ENCODE assay signal across 12 cellular contexts in genomic region chr1:18110968-18111367, GRCh38. TPM values are rescaled to one million over a fixed set of nuclear protein-coding genes. Genes with fewer than 3 reads are reported as not detected.
DNase-seq lines count a peak whose midpoint lies in the region; ATAC-seq and TF ChIP-seq lines count a peak whose summit lies in the region.
"Had no signal": no experiment of that assay in that cellular context is flagged by ENCODE, and none has a peak within 500 bp of the region (broad histone marks: within the 10 kb centered on the region; RNA-seq: fewer than 3 reads in every experiment).

No MANE protein-coding gene starts in this region.

- H3K36me3 ChIP-seq in mesendoderm (ENCODE audit: control insufficient read depth, insufficient read depth, low read length) = no peaks in the 10 kb centered on the region

- H4K5ac ChIP-seq in mesendoderm (ENCODE audit: low read length) = no peak overlapping the region

- peak overlapping the region; percentile 46 for H3K4me3 Mint-ChIP-seq in type B pancreatic cell

- ATAC-seq in activated naive CD4-positive, alpha-beta T cell treated with anti-CD3 and anti-CD28 coated beads, Interleukin-2, amount 50 U/mL, for 72 hours = peak; percentile 11 to 55
- ATAC-seq in GM21447 (IDR thresholded peaks at IDR 0.05; ENCODE audit: unreplicated experiment) (no peak), GM19397 (IDR thresholded peaks at IDR 0.05; ENCODE audit: unreplicated experiment) (no peak)

- peaks cover 92% of the 10 kb centered on the region for H3K27me3 Mint-ChIP-seq in type B pancreatic cell

- no peak overlapping the region for H3K9ac ChIP-seq in mesendoderm (ENCODE audit: low read length)

- H3K23ac ChIP-seq in mesendoderm (ENCODE audit: low read length) = no peak overlapping the region

- peaks cover 14% of the 10 kb centered on the region for H3K27me3 ChIP-seq in mesendoderm (ENCODE audit: insufficient read depth, low read length, poor library complexity)

- H2BK5ac ChIP-seq in mesendoderm (ENCODE audit: low read length) = no peak overlapping the region

- peak overlapping the region; percentile 66 for H3K4me3 ChIP-seq in coronary artery
- no peak overlapping the region for H3K4me3 ChIP-seq in mesendoderm (ENCODE audit: low read length)

- H3K4ac ChIP-seq in mesendoderm (ENCODE audit: low read depth, low read length) = no peak overlapping the region

- DNase-seq in activated naive CD4-positive, alpha-beta T cell treated with anti-CD3 and anti-CD28 coated beads, Interleukin-2, amount 50 U/mL, for 72 hours (ENCODE audit: low spot score in 2 of 2) = peak in 1 of 2 donors; percentile 4
- no peak for DNase-seq in activated naive CD4-positive, alpha-beta T cell (lab: John Stamatoyannopoulos, UW)
- DNase-seq in coronary artery (ENCODE audit: low spot score) = no peak
- no peak for DNase-seq in mesendoderm
- no peak for DNase-seq in type B pancreatic cell (ENCODE audit: extremely low spot score, unreplicated experiment)
- no peak for DNase-seq in central memory CD4-positive, alpha-beta T cell
- DNase-seq: AML-193, dermis blood vessel endothelial cell, NCI-H187 treated with DMSO at 0.1 percent for 48 hours had no signal

- H4K8ac ChIP-seq in mesendoderm (ENCODE audit: low read depth, low read length) = no peak overlapping the region

- H2BK120ac ChIP-seq in mesendoderm (ENCODE audit: low read depth, low read length) = no peak overlapping the region

- H3K27ac Mint-ChIP-seq in activated naive CD4-positive, alpha-beta T cell treated with anti-CD3 and anti-CD28 coated beads, Interleukin-2, amount 50 U/mL, for 72 hours = no peak overlapping the region
- H3K27ac Mint-ChIP-seq in type B pancreatic cell = no peak overlapping the region

- no peaks in the 10 kb centered on the region for H3K79me2 ChIP-seq in mesendoderm (ENCODE audit: control insufficient read depth, insufficient read depth, low read length)

- no peak overlapping the region for H3K56ac ChIP-seq in mesendoderm (ENCODE audit: low read length)

- H3K4me2 ChIP-seq in mesendoderm (ENCODE audit: low read length) = peak overlapping the region; percentile 70

- no peak overlapping the region for H3K18ac ChIP-seq in mesendoderm (ENCODE audit: low read length)

- no peaks in the 10 kb centered on the region for H3K79me1 ChIP-seq in mesendoderm (ENCODE audit: low read length)

- H3K9me3 Mint-ChIP-seq in activated naive CD4-positive, alpha-beta T cell treated with anti-CD3 and anti-CD28 coated beads, Interleukin-2, amount 50 U/mL, for 72 hours = no peaks in the 10 kb centered on the region
- H3K9me3 Mint-ChIP-seq in type B pancreatic cell = no peaks in the 10 kb centered on the region

- H3K4me1 Mint-ChIP-seq in type B pancreatic cell (ENCODE audit: unreplicated experiment) = peaks cover 8% of the 10 kb centered on the region

- H3K36me3 Mint-ChIP-seq in activated naive CD4-positive, alpha-beta T cell treated with anti-CD3 and anti-CD28 coated beads, Interleukin-2, amount 50 U/mL, for 72 hours = peaks cover 0 to 7% of the 10 kb centered on the region in 2 donors
- H3K36me3 Mint-ChIP-seq in type B pancreatic cell = peaks cover 3% of the 10 kb centered on the region

- H3K4me1 ChIP-seq in mesendoderm (ENCODE audit: control insufficient read depth, low read depth, low read length) = peaks cover 7% of the 10 kb centered on the region

- no peak overlapping the region for H2BK15ac ChIP-seq in mesendoderm (replicated peaks; ENCODE audit: low read depth)

- H2AK5ac ChIP-seq in mesendoderm (ENCODE audit: low read length) = no peak overlapping the region

- H3K27ac ChIP-seq in coronary artery = peak overlapping the region in 1 of 2 donors; percentile 77
- H3K27ac ChIP-seq in mesendoderm (ENCODE audit: low read depth, low read length) = no peak overlapping the region

- TF ChIP-seq CTCF in coronary artery (IDR thresholded peaks at IDR 0.05) (no peak), type B pancreatic cell (conservative IDR thresholded peaks at IDR 0.05) (no peak)

- no CpG with 5 or more reads among the region's 30 CpGs for WGBS in mesendoderm (ENCODE audit: extremely low coverage, insufficient coverage, low lambda C conversion rate)

RNA-seq across cellular contexts. Expression of gene IGSF21, which starts 3.4 kb away (rescaled TPM):
- not detected for total RNA-seq in activated naive CD4-positive, alpha-beta T cell treated with anti-CD3 and anti-CD28 coated beads, Interleukin-2, amount 50 U/mL, for 72 hours
- 3.6 TPM for polyA plus RNA-seq in mesendoderm (2013, experiment 1 of 2)
- 3.7 TPM for polyA plus RNA-seq in mesendoderm (2013, experiment 2 of 2)
- 0.67 and 0.94 TPM in 2 replicates for total RNA-seq in type B pancreatic cell (ENCODE audit: low replicate concordance)
- total RNA-seq: dermis blood vessel endothelial cell, pulmonary artery endothelial cell had no signal

Comparison
In these comparisons a context has a peak if more than half of its experiments do, and no peak if none do; other contexts are left out.
1. ATAC-seq: peak in activated naive CD4-positive, alpha-beta T cell treated with anti-CD3 and anti-CD28 coated beads, Interleukin-2, amount 50 U/mL, for 72 hours (2 of 2); none in GM21447 (single experiment) and GM19397 (single experiment).